13 cellular contexts compared by ENCODE assay signal in the genomic region with DNA sequence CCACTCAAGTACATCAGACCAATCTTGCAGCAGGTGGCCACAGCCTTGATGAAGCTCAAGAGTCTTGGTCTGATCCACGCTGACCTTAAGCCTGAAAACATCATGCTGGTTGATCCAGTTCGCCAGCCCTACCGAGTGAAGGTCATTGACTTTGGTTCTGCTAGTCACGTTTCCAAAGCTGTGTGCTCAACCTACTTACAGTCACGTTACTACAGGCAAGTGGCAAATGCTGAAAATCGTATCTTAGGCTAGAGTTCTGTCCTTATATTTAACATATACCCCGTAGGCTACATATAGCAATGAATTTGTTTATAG. TPM values are rescaled to one million over a fixed set of nuclear protein-coding genes. Genes with fewer than 3 reads are reported as not detected.
DNase-seq lines count a peak whose midpoint lies in the region; ATAC-seq and TF ChIP-seq lines count a peak whose summit lies in the region.
"Had no signal": no experiment of that assay in that cellular context is flagged by ENCODE, and none has a peak within 500 bp of the region (broad histone marks: within the 10 kb centered on the region; RNA-seq: fewer than 3 reads in every experiment).

No MANE protein-coding gene starts in this region.

- H3K9me3 ChIP-seq in Loucy (ENCODE audit: insufficient read depth, low read depth, low read length) (0 out of 2 replicates have a peak, but pooled peaks cover 4% of the 10 kb centered on the region), skeletal muscle tissue (ENCODE audit: control insufficient read depth in 3 of 3, low read length in 3 of 3) (no peaks in the 10 kb centered on the region)

- no peak for DNase-seq in activated CD4-positive, alpha-beta T cell treated with anti-CD3 and anti-CD28 coated beads, Interleukin-2, amount 10 ng/mL, durations not matched to agents 7 days and 5 days
- DNase-seq in activated CD4-positive, alpha-beta T cell treated with anti-CD3 and anti-CD28 coated beads for 4 hours = no peak
- DNase-seq in activated naive CD8-positive, alpha-beta T cell treated with anti-CD3 and anti-CD28 coated beads for 36 hours = no peak
- no peak for DNase-seq in nucleus accumbens (lab: John Stamatoyannopoulos, UW)
- DNase-seq: COR-L47, kidney glomerular epithelial cell, NCI-H1694 treated with DMSO at 0.1 percent for 48 hours, NCI-H510A had no signal

- peaks cover 77% of the 10 kb centered on the region for H3K4me1 Mint-ChIP-seq in activated CD4-positive, alpha-beta T cell treated with anti-CD3 and anti-CD28 coated beads, Interleukin-2, amount 10 ng/mL, durations not matched to agents 7 days and 5 days
- peaks cover 73% of the 10 kb centered on the region for H3K4me1 Mint-ChIP-seq in activated naive CD8-positive, alpha-beta T cell treated with anti-CD3 and anti-CD28 coated beads for 36 hours

- H3K4me3 Mint-ChIP-seq in activated CD4-positive, alpha-beta T cell treated with anti-CD3 and anti-CD28 coated beads, Interleukin-2, amount 10 ng/mL, durations not matched to agents 7 days and 5 days = no peak overlapping the region
- H3K4me3 Mint-ChIP-seq in activated naive CD8-positive, alpha-beta T cell treated with anti-CD3 and anti-CD28 coated beads for 36 hours = peak overlapping the region; percentile 69

- TF ChIP-seq CTCF in Loucy (conservative IDR thresholded peaks at IDR 0.05; ENCODE audit: low read length) = no peak

- peaks cover 95% of the 10 kb centered on the region for H3K79me2 ChIP-seq in Loucy (ENCODE audit: insufficient read depth, low read length)

- H3K4me3 ChIP-seq in Loucy (ENCODE audit: low read length, poor library complexity, severe bottlenecking) (no peak overlapping the region), skeletal muscle tissue (ENCODE audit: low read length in 3 of 3) (no peak overlapping the region)
- H3K4me3 ChIP-seq: hepatocyte had no signal

- peaks cover 61% of the 10 kb centered on the region for H3K36me3 Mint-ChIP-seq in activated CD4-positive, alpha-beta T cell treated with anti-CD3 and anti-CD28 coated beads, Interleukin-2, amount 10 ng/mL, durations not matched to agents 7 days and 5 days (ENCODE audit: low read depth)
- peaks cover 41% of the 10 kb centered on the region for H3K36me3 Mint-ChIP-seq in activated naive CD8-positive, alpha-beta T cell treated with anti-CD3 and anti-CD28 coated beads for 36 hours

- H3K4me1 ChIP-seq in Loucy (ENCODE audit: insufficient read depth, low read length, poor library complexity, severe bottlenecking) = peaks cover 48% of the 10 kb centered on the region
- peaks cover 18 to 21% (median 20%) of the 10 kb centered on the region in 3 donors for H3K4me1 ChIP-seq in skeletal muscle tissue (ENCODE audit: control insufficient read depth in 3 of 3, insufficient read depth in 3 of 3, low read length in 3 of 3)

- H3K27me3 ChIP-seq in Loucy (ENCODE audit: insufficient read depth, low read length, poor library complexity, severe bottlenecking) (no peaks in the 10 kb centered on the region), skeletal muscle tissue (ENCODE audit: control insufficient read depth in 3 of 3, insufficient read depth in 3 of 3, low read length in 3 of 3) (no peaks in the 10 kb centered on the region)
- H3K27me3 ChIP-seq: hepatocyte had no signal

- H3K27ac ChIP-seq in skeletal muscle tissue (ENCODE audit: low read depth, low read length) = peak overlapping the region; percentile 80
- H3K27ac ChIP-seq: hepatocyte had no signal

- no peaks in the 10 kb centered on the region for H3K9me2 ChIP-seq in Loucy (replicated peaks; ENCODE audit: low read depth, low read length)

- ATAC-seq in GM19324 (IDR thresholded peaks at IDR 0.05; ENCODE audit: low FRiP score, unreplicated experiment) (no peak), HG03354 (IDR thresholded peaks at IDR 0.05; ENCODE audit: poor library complexity, severe bottlenecking, unreplicated experiment) (no peak)

- POLR2A ChIA-PET in activated CD4-positive, alpha-beta T cell treated with anti-CD3 and anti-CD28 coated beads, Interleukin-2, amount 10 ng/mL, durations not matched to agents 7 days and 5 days (lab: Charles Lee) = interaction anchor here (0.6 kb wide), 1 partner anchor 37 kb away, joined by 15 read pairs; no protein-coding TSS in a partner anchor

- peaks cover 44% of the 10 kb centered on the region for H3K36me3 ChIP-seq in Loucy (ENCODE audit: insufficient read depth, low read length)
- peaks cover 7 to 15% (median 8%) of the 10 kb centered on the region in 3 donors for H3K36me3 ChIP-seq in skeletal muscle tissue (ENCODE audit: control insufficient read depth in 3 of 3, insufficient read depth in 3 of 3, low read length in 3 of 3)

- H2AFZ ChIP-seq in Loucy (ENCODE audit: low read length) = no peak overlapping the region
- H2AFZ ChIP-seq: hepatocyte had no signal

- no peak overlapping the region for H3K9ac ChIP-seq in Loucy (ENCODE audit: low read depth, low read length, poor library complexity, severe bottlenecking)
- peak overlapping the region in 1 of 3 donors; percentile 51 for H3K9ac ChIP-seq in skeletal muscle tissue (ENCODE audit: low read depth in 1 of 3, low read length in 3 of 3)

- peaks cover 3% of the 10 kb centered on the region; the same call in 1 of the 2 replicates for H3F3A ChIP-seq in Loucy (ENCODE audit: low read depth)

- H3K9me3 Mint-ChIP-seq in activated CD4-positive, alpha-beta T cell treated with anti-CD3 and anti-CD28 coated beads, Interleukin-2, amount 10 ng/mL, durations not matched to agents 7 days and 5 days = no peaks in the 10 kb centered on the region
- no peaks in the 10 kb centered on the region for H3K9me3 Mint-ChIP-seq in activated naive CD8-positive, alpha-beta T cell treated with anti-CD3 and anti-CD28 coated beads for 36 hours

- H3K27ac Mint-ChIP-seq in activated CD4-positive, alpha-beta T cell treated with anti-CD3 and anti-CD28 coated beads, Interleukin-2, amount 10 ng/mL, durations not matched to agents 7 days and 5 days = peak overlapping the region; percentile 87
- peak overlapping the region; percentile 92 for H3K27ac Mint-ChIP-seq in activated naive CD8-positive, alpha-beta T cell treated with anti-CD3 and anti-CD28 coated beads for 36 hours

- peak overlapping the region; percentile 16 for H3K4me2 ChIP-seq in Loucy (ENCODE audit: low read depth, low read length, poor library complexity, severe bottlenecking)
- H3K4me2 ChIP-seq: hepatocyte had no signal

- no peaks in the 10 kb centered on the region for H3K27me3 Mint-ChIP-seq in activated CD4-positive, alpha-beta T cell treated with anti-CD3 and anti-CD28 coated beads, Interleukin-2, amount 10 ng/mL, durations not matched to agents 7 days and 5 days
- H3K27me3 Mint-ChIP-seq in activated naive CD8-positive, alpha-beta T cell treated with anti-CD3 and anti-CD28 coated beads for 36 hours = no peaks in the 10 kb centered on the region

- peaks cover 86% of the 10 kb centered on the region for H4K20me1 ChIP-seq in Loucy (ENCODE audit: insufficient read depth, low read length, poor library complexity, severe bottlenecking)

- CTCF ChIA-PET in activated CD4-positive, alpha-beta T cell treated with anti-CD3 and anti-CD28 coated beads, Interleukin-2, amount 10 ng/mL, durations not matched to agents 7 days and 5 days (lab: Charles Lee) = interaction anchor here (0.7 to 1.6 kb wide), 2 partner anchors 79 to 129 kb away, joined by 3 to 4 read pairs; partner anchors contain the start of gene RSBN1

RNA-seq across cellular contexts. Expression of gene HIPK1, which starts 12.1 kb away (rescaled TPM):
- total RNA-seq in activated CD4-positive, alpha-beta T cell treated with anti-CD3 and anti-CD28 coated beads, Interleukin-2, amount 10 ng/mL, durations not matched to agents 7 days and 5 days = 100 to 1,000 TPM in 1 of 2 experiments, 10 to 100 TPM in 1; 88.5 to 106 TPM
- total RNA-seq in activated naive CD8-positive, alpha-beta T cell treated with anti-CD3 and anti-CD28 coated beads for 36 hours = 10 to 100 TPM; 41.1 to 45.7 TPM
- total RNA-seq in skeletal muscle tissue = 28.2 TPM

RNA-seq across cellular contexts. Expression of gene DCLRE1B, which starts 36.1 kb away (rescaled TPM):
- total RNA-seq in activated CD4-positive, alpha-beta T cell treated with anti-CD3 and anti-CD28 coated beads, Interleukin-2, amount 10 ng/mL, durations not matched to agents 7 days and 5 days = 10 to 100 TPM; 16.2 to 19.4 TPM
- 10 to 100 TPM; 25.2 to 26.5 TPM for total RNA-seq in activated naive CD8-positive, alpha-beta T cell treated with anti-CD3 and anti-CD28 coated beads for 36 hours
- total RNA-seq in skeletal muscle tissue = 3.7 TPM

RNA-seq across cellular contexts. Expression of gene AP4B1, which starts 36.6 kb away (rescaled TPM):
- total RNA-seq in activated CD4-positive, alpha-beta T cell treated with anti-CD3 and anti-CD28 coated beads, Interleukin-2, amount 10 ng/mL, durations not matched to agents 7 days and 5 days = 10 to 100 TPM; 39.4 to 41.9 TPM
- 10 to 100 TPM; 36.8 to 37.7 TPM for total RNA-seq in activated naive CD8-positive, alpha-beta T cell treated with anti-CD3 and anti-CD28 coated beads for 36 hours
- 16.7 TPM for total RNA-seq in skeletal muscle tissue

RNA-seq across cellular contexts. Expression of gene OLFML3, which starts 38.1 kb away (rescaled TPM):
- under 1 TPM; 0.71 to 0.94 TPM for total RNA-seq in activated CD4-positive, alpha-beta T cell treated with anti-CD3 and anti-CD28 coated beads, Interleukin-2, amount 10 ng/mL, durations not matched to agents 7 days and 5 days
- under 1 TPM in 1 of 2 experiments, not detected in 1; 0.20 TPM for total RNA-seq in activated naive CD8-positive, alpha-beta T cell treated with anti-CD3 and anti-CD28 coated beads for 36 hours
- total RNA-seq in skeletal muscle tissue = 86.1 TPM

RNA-seq across cellular contexts. Expression of gene BCL2L15, which starts 53.8 kb away (rescaled TPM):
- total RNA-seq in activated CD4-positive, alpha-beta T cell treated with anti-CD3 and anti-CD28 coated beads, Interleukin-2, amount 10 ng/mL, durations not matched to agents 7 days and 5 days = 1 to 10 TPM in 1 of 2 experiments, under 1 TPM in 1; 0.98 to 1.1 TPM
- 1 to 10 TPM in 1 of 2 experiments, under 1 TPM in 1; 0.88 to 2.2 TPM for total RNA-seq in activated naive CD8-positive, alpha-beta T cell treated with anti-CD3 and anti-CD28 coated beads for 36 hours
- under 0.01 TPM for total RNA-seq in skeletal muscle tissue
